Comparison of ENCODE assay signal across 11 cellular contexts in genomic region chr5:159061186-159061796, GRCh38. TPM values are rescaled to one million over a fixed set of nuclear protein-coding genes. Genes with fewer than 3 reads are reported as not detected.
DNase-seq lines count a peak whose midpoint lies in the region; ATAC-seq and TF ChIP-seq lines count a peak whose summit lies in the region.
"Had no signal": no experiment of that assay in that cellular context is flagged by ENCODE, and none has a peak within 500 bp of the region (broad histone marks: within the 10 kb centered on the region; RNA-seq: fewer than 3 reads in every experiment).

No MANE protein-coding gene starts in this region.

- H3K9ac ChIP-seq in skeletal muscle satellite cell (ENCODE audit: low read depth, low read length), result peak overlapping the region; percentile 75

- peak overlapping the region; percentile 71 for H3K4me2 ChIP-seq in skeletal muscle satellite cell (ENCODE audit: low read length)

- intact Hi-C loops in heart left ventricle (cut with DNase I), result loop anchor here in 1 of 10 donors (5.0 kb wide), 1 partner anchor 36 kb away; the partner anchor contains the start of gene EBF1

- 19 to 27% (median 26%) methylated on average over 15 of the region's 15 CpGs for WGBS in heart left ventricle, 4 donors

- peak; percentile 64 for DNase-seq in G401 (ENCODE audit: low spot score)
- peak; percentile 48 for DNase-seq in amniotic stem cell (lab: John Stamatoyannopoulos, UW)
- peak; percentile 59 to 86 (median 65) for DNase-seq in heart left ventricle
- DNase-seq in activated CD8-positive, alpha-beta memory T cell treated with anti-CD3 and anti-CD28 coated beads, Interleukin-2, amount 50 U/mL, for 48 hours, result no peak
- DNase-seq in NCI-H1694 treated with DMSO at 0.1 percent for 48 hours (lab: John Stamatoyannopoulos, UW), result no peak
- DNase-seq: activated CD4-positive, alpha-beta T cell treated with anti-CD3 and anti-CD28 coated beads, Interleukin-2, amount 10 ng/mL, durations not matched to agents 24 days and 14 days; effector CD8-positive, alpha-beta T cell; NCI-H2081 treated with DMSO at 0.1 percent for 48 hours had no signal

- H3K9me3 ChIP-seq in heart left ventricle, result no peaks in the 10 kb centered on the region
- no peaks in the 10 kb centered on the region for H3K9me3 ChIP-seq in skeletal muscle satellite cell (replicated peaks; ENCODE audit: low read length)

- H3K27ac ChIP-seq in heart left ventricle, result peak overlapping the region; percentile 44 to 83 (median 65)

- TF ChIP-seq POLR2A in heart left ventricle (IDR thresholded peaks at IDR 0.05), result no peak

- peak overlapping the region in 10 of 12 donors; percentile 6 to 54 (median 29) for H3K4me3 ChIP-seq in heart left ventricle
- peak overlapping the region; percentile 44 for H3K4me3 ChIP-seq in skeletal muscle satellite cell (ENCODE audit: low read length)

- peaks cover 0 to 2% (median 0%) of the 10 kb centered on the region in 9 donors for H3K36me3 ChIP-seq in heart left ventricle
- no peaks in the 10 kb centered on the region for H3K36me3 ChIP-seq in skeletal muscle satellite cell (ENCODE audit: insufficient read depth, low read length)

- H3K27me3 ChIP-seq in heart left ventricle (no peaks in the 10 kb centered on the region), skeletal muscle satellite cell (ENCODE audit: control insufficient read depth, insufficient read depth, low read length) (no peaks in the 10 kb centered on the region)

- TF ChIP-seq CTCF in heart left ventricle (IDR thresholded peaks at IDR 0.05), result no peak

- peak in 3 of 4 donors; percentile 83 to 93 (median 92) for ATAC-seq in heart left ventricle
- no peak for ATAC-seq in GM18867 (IDR thresholded peaks at IDR 0.05; ENCODE audit: unreplicated experiment)
- no peak for ATAC-seq in HG02973 (IDR thresholded peaks at IDR 0.05; ENCODE audit: unreplicated experiment)

- in situ Hi-C loops in G401 (cut with HindIII; ENCODE audit: low sequenced_read_pairs), result no loop called here

- peaks cover 0 to 60% (median 27%) of the 10 kb centered on the region in 12 donors for H3K4me1 ChIP-seq in heart left ventricle
- peaks cover 48% of the 10 kb centered on the region for H3K4me1 ChIP-seq in skeletal muscle satellite cell (ENCODE audit: control insufficient read depth, insufficient read depth, low read length)

RNA-seq across cellular contexts. Expression of gene EBF1, which starts 38.4 kb away (rescaled TPM):
- total RNA-seq in G401 (2014; rRNA removed; shearing (Covaris generic)), result not detected in 2 replicates
- 10 to 100 TPM in 7 of 9 donors, 1 to 10 TPM in 2; 6.5 to 24.9 (median 11.8) TPM for total RNA-seq in heart left ventricle
- polyA plus RNA-seq in heart left ventricle, result 1 to 10 TPM; 4.0 to 4.8 TPM
- 20.0 and 21.2 TPM in 2 replicates for total RNA-seq in skeletal muscle satellite cell (2012; rRNA removed)
- total RNA-seq: activated CD4-positive, alpha-beta T cell treated with anti-CD3 and anti-CD28 coated beads, Interleukin-2, amount 10 ng/mL, durations not matched to agents 24 days and 14 days had no signal

Comparison
In these comparisons a context has a peak if more than half of its experiments do, and no peak if none do; other contexts are left out.
1. DNase-seq: peak in G401 (single experiment), amniotic stem cell (single experiment) and heart left ventricle (5 of 5); none in activated CD8-positive, alpha-beta memory T cell treated with anti-CD3 and anti-CD28 coated beads, Interleukin-2, amount 50 U/mL, for 48 hours (single experiment) and NCI-H1694 treated with DMSO at 0.1 percent for 48 hours (single experiment).
2. ATAC-seq: peak in heart left ventricle (3 of 4); none in GM18867 (single experiment) and HG02973 (single experiment).